8 cellular contexts compared by ENCODE assay signal in the genomic region with DNA sequence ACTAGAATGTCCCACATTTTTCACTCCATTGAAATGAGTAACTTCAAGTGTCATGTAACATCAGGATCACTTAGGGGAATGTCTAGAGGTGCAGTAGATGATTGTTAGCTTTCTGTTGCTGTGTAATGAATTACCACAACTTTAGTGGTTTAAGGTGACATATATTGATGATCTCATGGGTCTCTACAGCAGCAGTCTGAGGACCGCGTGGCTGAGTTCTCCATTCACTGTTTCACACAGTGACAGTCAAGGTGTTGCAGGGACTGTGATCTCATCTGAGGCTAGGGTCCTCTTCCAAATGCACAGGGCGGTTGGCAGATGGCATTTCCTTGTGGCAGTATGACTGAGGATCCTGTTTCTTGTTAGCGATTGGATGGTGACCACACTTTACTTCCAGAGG.
DNase-seq lines count a peak whose midpoint lies in the region; ATAC-seq and TF ChIP-seq lines count a peak whose summit lies in the region.
"Had no signal": no experiment of that assay in that cellular context is flagged by ENCODE, and none has a peak within 500 bp of the region (broad histone marks: within the 10 kb centered on the region; RNA-seq: fewer than 3 reads in every experiment).

No MANE protein-coding gene starts in this region.

- peak overlapping the region; percentile 63 for H3K4me3 Mint-ChIP-seq in stimulated activated effector memory CD8-positive, alpha-beta T cell treated with anti-CD3 and anti-CD28 coated beads, Interleukin-12 subunit alpha, Interleukin-12 subunit beta, amount 100 ng/mL, for 72 hours

- DNase-seq in central memory CD4-positive, alpha-beta T cell, result peak; percentile 66
- peak in 1 of 2 donors; percentile 75 for DNase-seq in stimulated activated effector memory CD8-positive, alpha-beta T cell treated with anti-CD3 and anti-CD28 coated beads, Interleukin-12 subunit alpha, Interleukin-12 subunit beta, amount 100 ng/mL, for 72 hours (ENCODE audit: low spot score in 2 of 2)
- DNase-seq in testis (no peak), NCI-H1930 (lab: John Stamatoyannopoulos, UW) (no peak), NCI-H82 (lab: John Stamatoyannopoulos, UW) (no peak)

- ATAC-seq in GM21619 (IDR thresholded peaks at IDR 0.05; ENCODE audit: unreplicated experiment), result peak; percentile 82
- peak; percentile 92 for ATAC-seq in stimulated activated effector memory CD8-positive, alpha-beta T cell treated with anti-CD3 and anti-CD28 coated beads, Interleukin-12 subunit alpha, Interleukin-12 subunit beta, amount 100 ng/mL, for 72 hours

- peaks cover 5% of the 10 kb centered on the region; the same call in 1 of the 2 replicates for H3K79me2 ChIP-seq in OCI-LY3 (ENCODE audit: low read length)

- WGBS in testis, 2 donors, result 88 to 97% methylated on average over 4 of the region's 4 CpGs

- intact Hi-C loops in testis (cut with DNase I; ENCODE audit: low total_unique reads), result no loop called here

- peaks cover 26% of the 10 kb centered on the region for H3K36me3 Mint-ChIP-seq in stimulated activated effector memory CD8-positive, alpha-beta T cell treated with anti-CD3 and anti-CD28 coated beads, Interleukin-12 subunit alpha, Interleukin-12 subunit beta, amount 100 ng/mL, for 72 hours

- H3K4me3 ChIP-seq in OCI-LY3 (ENCODE audit: low read length) (peak overlapping the region; percentile 61; the same call in 1 of the 2 replicates), testis (no peak overlapping the region)

- TF ChIP-seq POLR2A in testis (IDR thresholded peaks at IDR 0.05), result no peak

- 0 out of 2 replicates have a peak overlapping the region, but pooled peaks have one; percentile 28 for H3K27ac ChIP-seq in OCI-LY3 (ENCODE audit: low read length)
- no peak overlapping the region for H3K27ac ChIP-seq in testis
- H3K27ac ChIP-seq: neutrophil had no signal

- H2AFZ ChIP-seq in OCI-LY3 (ENCODE audit: low read depth, low read length), result no peak overlapping the region

- H4K20me1 ChIP-seq in OCI-LY3 (ENCODE audit: insufficient read depth, low read length), result no peaks in the 10 kb centered on the region

- TF ChIP-seq CTCF in OCI-LY3 (IDR thresholded peaks at IDR 0.05; ENCODE audit: low read depth, low read length), result no peak
- TF ChIP-seq CTCF in testis (IDR thresholded peaks at IDR 0.05), result no peak

- no peaks in the 10 kb centered on the region for H3K27me3 ChIP-seq in OCI-LY3 (ENCODE audit: low read depth, low read length)
- H3K27me3 ChIP-seq in testis, result no peaks in the 10 kb centered on the region
- H3K27me3 ChIP-seq: neutrophil had no signal

- peak overlapping the region; percentile 37; the same call in 1 of the 2 replicates for H3K9ac ChIP-seq in OCI-LY3 (ENCODE audit: low read length)

- H3K4me2 ChIP-seq in OCI-LY3 (ENCODE audit: low read length), result peak overlapping the region; percentile 80

- H3K27ac Mint-ChIP-seq in stimulated activated effector memory CD8-positive, alpha-beta T cell treated with anti-CD3 and anti-CD28 coated beads, Interleukin-12 subunit alpha, Interleukin-12 subunit beta, amount 100 ng/mL, for 72 hours, result no peak overlapping the region

- H3K36me3 ChIP-seq in OCI-LY3 (replicated peaks; ENCODE audit: low read depth, low read length), result no peaks in the 10 kb centered on the region
- no peaks in the 10 kb centered on the region for H3K36me3 ChIP-seq in testis (ENCODE audit: low read depth, missing control alignments)
- H3K36me3 ChIP-seq: neutrophil had no signal

- peaks cover 50% of the 10 kb centered on the region for H3K4me1 Mint-ChIP-seq in stimulated activated effector memory CD8-positive, alpha-beta T cell treated with anti-CD3 and anti-CD28 coated beads, Interleukin-12 subunit alpha, Interleukin-12 subunit beta, amount 100 ng/mL, for 72 hours

- H3K9me3 ChIP-seq in OCI-LY3 (ENCODE audit: insufficient read depth, low read length) (no peaks in the 10 kb centered on the region), testis (no peaks in the 10 kb centered on the region)
- H3K9me3 ChIP-seq: neutrophil had no signal

- H3K9me3 Mint-ChIP-seq in stimulated activated effector memory CD8-positive, alpha-beta T cell treated with anti-CD3 and anti-CD28 coated beads, Interleukin-12 subunit alpha, Interleukin-12 subunit beta, amount 100 ng/mL, for 72 hours, result peaks cover 3% of the 10 kb centered on the region

- peaks cover 64% of the 10 kb centered on the region for H3K4me1 ChIP-seq in OCI-LY3 (ENCODE audit: low read length)
- no peaks in the 10 kb centered on the region for H3K4me1 ChIP-seq in testis
